19 cellular contexts compared by ENCODE assay signal in genomic region chr11:122234257-122234656, GRCh38.
DNase-seq lines count a peak whose midpoint lies in the region; ATAC-seq and TF ChIP-seq lines count a peak whose summit lies in the region.
"Had no signal": no experiment of that assay in that cellular context is flagged by ENCODE, and none has a peak within 500 bp of the region (broad histone marks: within the 10 kb centered on the region; RNA-seq: fewer than 3 reads in every experiment).

No MANE protein-coding gene starts in this region.

- no peak overlapping the region for H3K27ac Mint-ChIP-seq in glutamatergic neuron (ENCODE audit: unreplicated experiment)
- no peak overlapping the region for H3K27ac Mint-ChIP-seq in activated CD4-positive, alpha-beta memory T cell treated with anti-CD3 and anti-CD28 coated beads, Interleukin-2, amount 10 ng/mL, durations not matched to agents 7 days and 5 days
- H3K27ac Mint-ChIP-seq: CD8-positive, alpha-beta T cell had no signal

- H3K4me1 Mint-ChIP-seq in glutamatergic neuron (ENCODE audit: low read depth, unreplicated experiment): no peaks in the 10 kb centered on the region
- no peaks in the 10 kb centered on the region for H3K4me1 Mint-ChIP-seq in activated CD4-positive, alpha-beta memory T cell treated with anti-CD3 and anti-CD28 coated beads, Interleukin-2, amount 10 ng/mL, durations not matched to agents 7 days and 5 days

- H3K27ac ChIP-seq in substantia nigra (ENCODE audit: low read depth, low read length, poor library complexity, severe bottlenecking): peak overlapping the region; percentile 68

- no peak overlapping the region for H3K4me3 Mint-ChIP-seq in glutamatergic neuron (ENCODE audit: unreplicated experiment)
- H3K4me3 Mint-ChIP-seq in activated CD4-positive, alpha-beta memory T cell treated with anti-CD3 and anti-CD28 coated beads, Interleukin-2, amount 10 ng/mL, durations not matched to agents 7 days and 5 days: no peak overlapping the region
- H3K4me3 Mint-ChIP-seq: CD8-positive, alpha-beta T cell had no signal

- no peaks in the 10 kb centered on the region for H3K27me3 Mint-ChIP-seq in glutamatergic neuron (ENCODE audit: unreplicated experiment)
- no peaks in the 10 kb centered on the region for H3K27me3 Mint-ChIP-seq in activated CD4-positive, alpha-beta memory T cell treated with anti-CD3 and anti-CD28 coated beads, Interleukin-2, amount 10 ng/mL, durations not matched to agents 7 days and 5 days

- POLR2A ChIA-PET in activated CD4-positive, alpha-beta memory T cell treated with anti-CD3 and anti-CD28 coated beads, Interleukin-2, amount 10 ng/mL, durations not matched to agents 7 days and 5 days (lab: Charles Lee): no interaction called here

- CTCF ChIA-PET in activated CD4-positive, alpha-beta memory T cell treated with anti-CD3 and anti-CD28 coated beads, Interleukin-2, amount 10 ng/mL, durations not matched to agents 7 days and 5 days (lab: Charles Lee): interaction anchor here (1.3 kb wide), 1 partner anchor 18 kb away, joined by 3 read pairs; no protein-coding TSS in a partner anchor

- DNase-seq in NOMO-1 treated with DMSO at 0.1 percent for 48 hours (lab: John Stamatoyannopoulos, UW; ENCODE audit: unreplicated experiment): peak; percentile 76
- DNase-seq in globus pallidus (ENCODE audit: low spot score): peak; percentile 79
- DNase-seq in substantia nigra (lab: John Stamatoyannopoulos, UW): peak in 2 of 49 donors; percentile 21
- DNase-seq in inferior parietal cortex (ENCODE audit: extremely low spot score): no peak
- DNase-seq in glutamatergic neuron: no peak
- DNase-seq in activated CD4-positive, alpha-beta memory T cell treated with anti-CD3 and anti-CD28 coated beads, Interleukin-2, amount 10 ng/mL, durations not matched to agents 7 days and 5 days: no peak
- DNase-seq: AML-193; CD8-positive, alpha-beta T cell; GF-D8; H7; Kasumi-1; NCI-H146; NCI-H2227 treated with DMSO at 0.1 percent for 48 hours; NCI-H526; Right ventricle myocardium superior had no signal

- no peak for TF ChIP-seq CTCF in glutamatergic neuron (IDR thresholded peaks at IDR 0.05; ENCODE audit: partially characterized antibody, unreplicated experiment)

- H3K9me3 Mint-ChIP-seq in glutamatergic neuron (ENCODE audit: unreplicated experiment): no peaks in the 10 kb centered on the region
- H3K9me3 Mint-ChIP-seq in activated CD4-positive, alpha-beta memory T cell treated with anti-CD3 and anti-CD28 coated beads, Interleukin-2, amount 10 ng/mL, durations not matched to agents 7 days and 5 days: no peaks in the 10 kb centered on the region

- H3K36me3 Mint-ChIP-seq in glutamatergic neuron (ENCODE audit: unreplicated experiment): no peaks in the 10 kb centered on the region
- no peaks in the 10 kb centered on the region for H3K36me3 Mint-ChIP-seq in activated CD4-positive, alpha-beta memory T cell treated with anti-CD3 and anti-CD28 coated beads, Interleukin-2, amount 10 ng/mL, durations not matched to agents 7 days and 5 days (ENCODE audit: low read depth)
- H3K36me3 Mint-ChIP-seq: CD8-positive, alpha-beta T cell had no signal

- peak; percentile 46 for ATAC-seq in GM18867 (IDR thresholded peaks at IDR 0.05; ENCODE audit: unreplicated experiment)
- ATAC-seq in GM21381 (IDR thresholded peaks at IDR 0.05; ENCODE audit: unreplicated experiment): no peak
- ATAC-seq: CD8-positive, alpha-beta T cell; Panc1; SK-N-SH treated with all-trans-retinoic acid at 6 μM for 48 hours had no signal

Comparison
In these comparisons a context has a peak if more than half of its experiments do, and no peak if none do; other contexts are left out.
1. DNase-seq: peak in NOMO-1 treated with DMSO at 0.1 percent for 48 hours (single experiment) and globus pallidus (single experiment); none in inferior parietal cortex (single experiment), glutamatergic neuron (single experiment) and activated CD4-positive, alpha-beta memory T cell treated with anti-CD3 and anti-CD28 coated beads, Interleukin-2, amount 10 ng/mL, durations not matched to agents 7 days and 5 days (single experiment).